8 cellular contexts compared by ENCODE assay signal in genomic region chr6:35687658-35688604, GRCh38. TPM values are rescaled to one million over a fixed set of nuclear protein-coding genes. Genes with fewer than 3 reads are reported as not detected.
DNase-seq lines count a peak whose midpoint lies in the region; ATAC-seq lines count a peak whose summit lies in the region.

No MANE protein-coding gene starts in this region.

- no peak overlapping the region for H2BK120ac ChIP-seq in mesendoderm (ENCODE audit: low read depth, low read length)

- H3K9ac ChIP-seq in mesendoderm (ENCODE audit: low read length): peak overlapping the region; percentile 77

- H2AK5ac ChIP-seq in mesendoderm (ENCODE audit: low read length): no peak overlapping the region

- H3K18ac ChIP-seq in mesendoderm (ENCODE audit: low read length): peak overlapping the region; percentile 65

- peaks cover 3% of the 10 kb centered on the region for H3K36me3 ChIP-seq in effector memory CD4-positive, alpha-beta T cell (ENCODE audit: control insufficient read depth, insufficient read depth, low read length)
- no peaks in the 10 kb centered on the region for H3K36me3 ChIP-seq in mesendoderm (ENCODE audit: control insufficient read depth, insufficient read depth, low read length)

- no CpG with 5 or more reads among the region's 100 CpGs for WGBS in mesendoderm (ENCODE audit: extremely low coverage, insufficient coverage, low lambda C conversion rate)

- H3K56ac ChIP-seq in mesendoderm (ENCODE audit: low read length): peak overlapping the region; percentile 87

- no peaks in the 10 kb centered on the region for H3K27me3 ChIP-seq in effector memory CD4-positive, alpha-beta T cell (replicated peaks; ENCODE audit: control insufficient read depth, insufficient read depth, low read length, poor library complexity, severe bottlenecking)
- no peaks in the 10 kb centered on the region for H3K27me3 ChIP-seq in mesendoderm (ENCODE audit: insufficient read depth, low read length, poor library complexity)

- H3K23ac ChIP-seq in mesendoderm (ENCODE audit: low read length): peak overlapping the region; percentile 89

- H3K4me3 ChIP-seq in effector memory CD4-positive, alpha-beta T cell (ENCODE audit: insufficient read depth, low read depth, low read length, poor library complexity, severe bottlenecking): peak overlapping the region; percentile 95
- peak overlapping the region; percentile 58 for H3K4me3 ChIP-seq in mesendoderm (ENCODE audit: low read length)

- DNase-seq in NCI-H1417 (lab: John Stamatoyannopoulos, UW): peak; percentile 41 to 50 (median 47)
- no peak for DNase-seq in NCI-H1417 treated with DMSO at 0.1 percent for 48 hours (lab: John Stamatoyannopoulos, UW)
- peak; percentile 43 for DNase-seq in NCI-H2171 (lab: John Stamatoyannopoulos, UW)
- DNase-seq in activated CD4-positive, alpha-beta T cell treated with anti-CD3 and anti-CD28 coated beads, Interleukin-2, amount 50 U/mL, for 48 hours: peak; percentile 58 to 69
- peak; percentile 12 to 38 (median 26) for DNase-seq in effector memory CD4-positive, alpha-beta T cell
- peak; percentile 78 for DNase-seq in mesendoderm
- peak; percentile 19 for DNase-seq in stimulated activated CD8-positive, alpha-beta memory T cell treated with anti-CD3 and anti-CD28 coated beads, Interleukin-15, amount 100 ng/mL, for 24 hours (ENCODE audit: low read depth)

- H3K4ac ChIP-seq in mesendoderm (ENCODE audit: low read depth, low read length): peak overlapping the region; percentile 38

- H3K4me1 ChIP-seq in effector memory CD4-positive, alpha-beta T cell (ENCODE audit: control insufficient read depth, insufficient read depth, low read length, poor library complexity, severe bottlenecking): peaks cover 6% of the 10 kb centered on the region
- no peaks in the 10 kb centered on the region for H3K4me1 ChIP-seq in mesendoderm (ENCODE audit: control insufficient read depth, low read depth, low read length)

- no peak overlapping the region for H4K5ac ChIP-seq in mesendoderm (ENCODE audit: low read length)

- no peak overlapping the region for H4K8ac ChIP-seq in mesendoderm (ENCODE audit: low read depth, low read length)

- H3K79me1 ChIP-seq in mesendoderm (ENCODE audit: low read length): no peaks in the 10 kb centered on the region

- peak; percentile 43 for ATAC-seq in HG02852 (IDR thresholded peaks at IDR 0.05; ENCODE audit: unreplicated experiment)

- peak overlapping the region; percentile 78 for H3K27ac ChIP-seq in effector memory CD4-positive, alpha-beta T cell (ENCODE audit: insufficient read depth, low read length, poor library complexity, severe bottlenecking)
- H3K27ac ChIP-seq in mesendoderm (ENCODE audit: low read depth, low read length): peak overlapping the region; percentile 57

- H3K9me3 ChIP-seq in effector memory CD4-positive, alpha-beta T cell (ENCODE audit: control insufficient read depth, low read length): no peaks in the 10 kb centered on the region

- H2BK15ac ChIP-seq in mesendoderm (replicated peaks; ENCODE audit: low read depth): no peak overlapping the region

- H3K4me2 ChIP-seq in mesendoderm (ENCODE audit: low read length): peak overlapping the region; percentile 95

- H3K79me2 ChIP-seq in mesendoderm (ENCODE audit: control insufficient read depth, insufficient read depth, low read length): peaks cover 4% of the 10 kb centered on the region

- H2BK5ac ChIP-seq in mesendoderm (ENCODE audit: low read length): no peak overlapping the region

RNA-seq across cellular contexts. Expression of gene FKBP5, which starts 0.8 kb away (rescaled TPM):
- polyA plus RNA-seq in mesendoderm (2013, experiment 1 of 2): 38.7 TPM
- polyA plus RNA-seq in mesendoderm (2013, experiment 2 of 2): 38.4 TPM

RNA-seq across cellular contexts. Expression of gene ARMC12, which starts 48.9 kb away (rescaled TPM):
- 0.31 TPM for polyA plus RNA-seq in mesendoderm (2013, experiment 1 of 2)
- 0.29 TPM for polyA plus RNA-seq in mesendoderm (2013, experiment 2 of 2)
